In genomic region chr5:91651704-91652103, GRCh38 we compare ENCODE assay signal across 26 cellular contexts.
DNase-seq lines count a peak whose midpoint lies in the region; ATAC-seq, FAIRE-seq and TF ChIP-seq lines count a peak whose summit lies in the region.
"Had no signal": no experiment of that assay in that cellular context is flagged by ENCODE, and none has a peak within 500 bp of the region (broad histone marks: within the 10 kb centered on the region; RNA-seq: fewer than 3 reads in every experiment).

No MANE protein-coding gene starts in this region.

- H3K9ac ChIP-seq in kidney (ENCODE audit: low read length in 2 of 2): no peak overlapping the region
- H3K9ac ChIP-seq: GM23248 had no signal

- TF ChIP-seq CTCF in kidney (IDR thresholded peaks at IDR 0.05; ENCODE audit: borderline replicate concordance, extremely low read depth, insufficient read depth) (no peak), upper lobe of right lung (IDR thresholded peaks at IDR 0.05) (no peak), lower leg skin (IDR thresholded peaks at IDR 0.05) (no peak)

- no peaks in the 10 kb centered on the region for H3K36me3 ChIP-seq in MG63
- H3K36me3 ChIP-seq in kidney (ENCODE audit: control insufficient read depth in 1 of 2, insufficient read depth in 2 of 2, low read length in 2 of 2): no peaks in the 10 kb centered on the region
- no peaks in the 10 kb centered on the region for H3K36me3 ChIP-seq in upper lobe of right lung
- H3K36me3 ChIP-seq: breast epithelium, heart right ventricle, left ventricle myocardium inferior, stomach, transverse colon had no signal

- TF ChIP-seq POLR2A in lower leg skin (IDR thresholded peaks at IDR 0.05): no peak

- H3K27me3 ChIP-seq in right cardiac atrium (ENCODE audit: control insufficient read depth, insufficient read depth): no peaks in the 10 kb centered on the region
- no peaks in the 10 kb centered on the region for H3K27me3 ChIP-seq in MG63
- no peaks in the 10 kb centered on the region for H3K27me3 ChIP-seq in upper lobe of right lung
- H3K27me3 ChIP-seq: breast epithelium, heart right ventricle, stomach, transverse colon had no signal

- DNase-seq in right cardiac atrium: peak in 2 of 3 donors; percentile 32 to 41
- no peak for DNase-seq in left cardiac atrium
- DNase-seq in MG63: peak; percentile 9
- peak; percentile 48 for DNase-seq in kidney
- no peak for DNase-seq in upper lobe of right lung
- no peak for DNase-seq in lower leg skin (ENCODE audit: low spot score in 2 of 2)
- DNase-seq: activated CD8-positive, alpha-beta T cell treated with anti-CD3 and anti-CD28 coated beads, Interleukin-2, amount 10 ng/mL, durations not matched to agents 7 days and 5 days; C1 segment of cervical spinal cord; effector CD4-positive, alpha-beta T cell; erythroblast; GM23248; left ventricle myocardium inferior; mucosa of descending colon; NCI-H1092; NCI-H187 treated with DMSO at 0.1 percent for 48 hours; NCI-H82; stomach; transverse colon had no signal

- H3K4me1 ChIP-seq in right cardiac atrium (ENCODE audit: control insufficient read depth, insufficient read depth, low read length) (no peaks in the 10 kb centered on the region), kidney (ENCODE audit: control insufficient read depth in 1 of 2, insufficient read depth in 1 of 2, low read depth in 1 of 2, low read length in 2 of 2) (no peaks in the 10 kb centered on the region), upper lobe of right lung (no peaks in the 10 kb centered on the region)
- H3K4me1 ChIP-seq: breast epithelium, heart right ventricle, left ventricle myocardium inferior, stomach, transverse colon had no signal

- no peak for ATAC-seq in right cardiac atrium
- ATAC-seq in left cardiac atrium: no peak
- ATAC-seq in upper lobe of right lung: peak; percentile 65
- ATAC-seq in GM19397 (IDR thresholded peaks at IDR 0.05; ENCODE audit: unreplicated experiment): no peak
- ATAC-seq: activated CD8-positive, alpha-beta T cell treated with anti-CD3 and anti-CD28 coated beads, Interleukin-2, amount 10 ng/mL, durations not matched to agents 7 days and 5 days; mucosa of descending colon had no signal

- no peak overlapping the region for H3K27ac ChIP-seq in right cardiac atrium (ENCODE audit: low read length)
- no peak overlapping the region for H3K27ac ChIP-seq in kidney (ENCODE audit: low read depth in 2 of 2, low read length in 2 of 2)
- no peak overlapping the region for H3K27ac ChIP-seq in upper lobe of right lung
- H3K27ac ChIP-seq: breast epithelium, GM23248, heart right ventricle, left ventricle myocardium inferior, RWPE1, skin epidermis, stomach, transverse colon had no signal

- FAIRE-seq in kidney (lab: Jason Lieb, UNC): no peak
- FAIRE-seq: colon, GM12891, TTC549 had no signal

- H3K4me3 ChIP-seq in right cardiac atrium (ENCODE audit: low read length): no peak overlapping the region
- H3K4me3 ChIP-seq in MG63: no peak overlapping the region
- no peak overlapping the region for H3K4me3 ChIP-seq in kidney (ENCODE audit: low read length in 2 of 2)
- H3K4me3 ChIP-seq in upper lobe of right lung: no peak overlapping the region
- H3K4me3 ChIP-seq in lower leg skin (ENCODE audit: low read depth, poor library complexity, severe bottlenecking): no peak overlapping the region
- H3K4me3 ChIP-seq: breast epithelium, GM23248, heart right ventricle, left ventricle myocardium inferior, mucosa of descending colon, skin epidermis, stomach, transverse colon had no signal

- intact Hi-C loops in right cardiac atrium (cut with DNase I): no loop called here
- intact Hi-C loops in left cardiac atrium (cut with DNase I): no loop called here
- intact Hi-C loops in kidney (cut with DNase I): no loop called here
- intact Hi-C loops in upper lobe of right lung (cut with DNase I): no loop called here
- intact Hi-C loops in lower leg skin (cut with DNase I; ENCODE audit: low total_unique reads): no loop called here

- no peaks in the 10 kb centered on the region for H3K9me3 ChIP-seq in right cardiac atrium (ENCODE audit: control insufficient read depth, low read length)
- peaks cover 5% of the 10 kb centered on the region; the same call in 1 of the 2 replicates for H3K9me3 ChIP-seq in MG63
- H3K9me3 ChIP-seq in kidney (ENCODE audit: control insufficient read depth in 1 of 2, low read length in 2 of 2): peaks cover 2 to 6% of the 10 kb centered on the region in 2 donors
- H3K9me3 ChIP-seq in upper lobe of right lung: peaks cover 5% of the 10 kb centered on the region
- H3K9me3 ChIP-seq: mucosa of descending colon had no signal

Comparison
In these comparisons a context has a peak if more than half of its experiments do, and no peak if none do; other contexts are left out.
1. DNase-seq: peak in right cardiac atrium (2 of 3), MG63 (single experiment) and kidney (single experiment); none in left cardiac atrium (single experiment), upper lobe of right lung (single experiment) and lower leg skin (0 of 2).